In genomic region chr17:56172517-56172982, GRCh38 we compare ENCODE assay signal across 1 cellular context.
TF ChIP-seq lines count a peak whose summit lies in the region.

No MANE protein-coding gene starts in this region.

TF ChIP-seq in SK-N-SH treated with all-trans-retinoic acid at 6 μM for 48 hours, 23 proteins besides CTCF, POLR2A, EP300 and RAD21 (continued from another document):
- TF ChIP-seq, protein P1, sequence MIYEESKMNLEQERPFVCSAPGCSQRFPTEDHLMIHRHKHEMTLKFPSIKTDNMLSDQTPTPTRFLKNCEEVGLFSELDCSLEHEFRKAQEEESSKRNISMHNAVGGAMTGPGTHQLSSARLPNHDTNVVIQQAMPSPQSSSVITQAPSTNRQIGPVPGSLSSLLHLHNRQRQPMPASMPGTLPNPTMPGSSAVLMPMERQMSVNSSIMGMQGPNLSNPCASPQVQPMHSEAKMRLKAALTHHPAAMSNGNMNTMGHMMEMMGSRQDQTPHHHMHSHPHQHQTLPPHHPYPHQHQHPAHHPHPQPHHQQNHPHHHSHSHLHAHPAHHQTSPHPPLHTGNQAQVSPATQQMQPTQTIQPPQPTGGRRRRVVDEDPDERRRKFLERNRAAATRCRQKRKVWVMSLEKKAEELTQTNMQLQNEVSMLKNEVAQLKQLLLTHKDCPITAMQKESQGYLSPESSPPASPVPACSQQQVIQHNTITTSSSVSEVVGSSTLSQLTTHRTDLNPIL (CRISPR knock-in tag; IDR thresholded peaks at IDR 0.05; ENCODE audit: low read depth), result no peak
- no peak for TF ChIP-seq ZC3H10 (CRISPR knock-in tag; IDR thresholded peaks at IDR 0.05)
- no peak for TF ChIP-seq ZFP3 (CRISPR knock-in tag; IDR thresholded peaks at IDR 0.05)
- no peak for TF ChIP-seq POU6F1 (CRISPR knock-in tag; IDR thresholded peaks at IDR 0.05; ENCODE audit: borderline replicate concordance, low read depth)
- TF ChIP-seq TOX (CRISPR knock-in tag; IDR thresholded peaks at IDR 0.05; ENCODE audit: borderline replicate concordance), result no peak
- TF ChIP-seq ZNF70 (CRISPR knock-in tag; IDR thresholded peaks at IDR 0.05), result no peak
- no peak for TF ChIP-seq ARNTL (CRISPR knock-in tag; IDR thresholded peaks at IDR 0.05; ENCODE audit: borderline replicate concordance, low read depth)
- TF ChIP-seq GLIS3 (CRISPR knock-in tag; IDR thresholded peaks at IDR 0.05), result no peak
TF ChIP-seq in SK-N-SH treated with all-trans-retinoic acid at 6 μM for 48 hours: peak in this region for 0.
